Comparison of ENCODE assay signal across 8 cellular contexts in the genomic region with DNA sequence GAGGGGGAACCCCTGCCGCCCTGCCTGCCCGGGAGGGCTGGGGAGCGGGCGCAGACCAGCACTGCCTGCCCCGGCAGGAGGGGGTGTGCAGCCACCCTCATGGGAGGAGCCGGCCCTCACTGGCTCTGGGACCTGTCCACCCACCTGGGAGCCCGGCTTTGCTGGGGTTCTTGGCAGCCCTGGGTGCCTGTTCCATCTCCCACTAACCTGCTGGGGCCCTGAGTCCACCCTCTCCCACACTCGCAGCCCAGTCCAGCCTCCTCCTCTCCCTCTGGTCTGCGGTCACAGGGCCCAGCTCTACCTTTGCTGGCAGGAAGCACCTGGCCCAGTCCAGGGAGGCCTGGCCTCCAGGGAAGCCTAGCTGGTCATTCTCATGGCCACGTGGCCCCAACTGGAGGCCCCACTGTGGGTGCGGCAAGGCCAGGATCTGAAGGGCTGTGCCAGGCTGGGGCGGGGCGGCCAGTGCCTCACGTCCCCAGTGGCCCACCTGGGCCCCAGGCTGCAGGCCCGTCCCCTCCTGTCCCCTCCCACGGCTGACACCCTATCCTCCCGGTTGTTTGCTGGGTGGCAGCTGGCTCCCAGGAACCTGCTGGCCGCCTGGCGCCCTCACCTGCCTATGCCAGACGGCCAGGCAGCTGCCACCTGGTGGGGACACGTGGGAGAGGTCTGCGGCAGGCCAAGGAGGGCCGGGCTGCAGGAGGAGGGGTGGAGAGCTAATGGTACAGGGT. TPM values are rescaled to one million over a fixed set of nuclear protein-coding genes. Genes with fewer than 3 reads are reported as not detected.
DNase-seq lines count a peak whose midpoint lies in the region; ATAC-seq and TF ChIP-seq lines count a peak whose summit lies in the region.

TMEM184A (minus strand) TSS at position 393 of the 728 bp plus-strand sequence. CDS start 721 bp downstream, outside the sequence.

- H3K27me3 Mint-ChIP-seq in activated CD8-positive, alpha-beta T cell treated with anti-CD3 and anti-CD28 coated beads, Interleukin-2, amount 10 ng/mL, durations not matched to agents 7 days and 5 days (ENCODE audit: low read depth) = no peaks in the 10 kb centered on the region

- no peak within 1 kb of the TSS for H3K27ac Mint-ChIP-seq in activated CD8-positive, alpha-beta T cell treated with anti-CD3 and anti-CD28 coated beads, Interleukin-2, amount 10 ng/mL, durations not matched to agents 7 days and 5 days

- H3K4me3 ChIP-seq in foreskin fibroblast (ENCODE audit: low read depth in 1 of 2, low read length in 2 of 2) (no peak within 1 kb of the TSS), retinal pigment epithelial cell (ENCODE audit: low read length) (no peak within 1 kb of the TSS)

- peaks cover 5% of the 10 kb centered on the region for H3K4me1 Mint-ChIP-seq in activated CD8-positive, alpha-beta T cell treated with anti-CD3 and anti-CD28 coated beads, Interleukin-2, amount 10 ng/mL, durations not matched to agents 7 days and 5 days (ENCODE audit: low read depth)

- peak; percentile 7 for TF ChIP-seq CTCF in foreskin fibroblast (IDR thresholded peaks at IDR 0.05; ENCODE audit: low read depth, low read length)
- TF ChIP-seq CTCF in retinal pigment epithelial cell (conservative IDR thresholded peaks at IDR 0.05; ENCODE audit: low read depth, low read length) = peak; percentile 64

- POLR2A ChIA-PET in activated CD8-positive, alpha-beta T cell treated with anti-CD3 and anti-CD28 coated beads, Interleukin-2, amount 10 ng/mL, durations not matched to agents 7 days and 5 days (lab: Charles Lee) = interaction anchor here (0.6 kb wide), 1 partner anchor 991 kb away, joined by 3 read pairs; no protein-coding TSS in a partner anchor

- CTCF ChIA-PET in activated CD8-positive, alpha-beta T cell treated with anti-CD3 and anti-CD28 coated beads, Interleukin-2, amount 10 ng/mL, durations not matched to agents 7 days and 5 days (lab: Charles Lee) = interaction anchor here (0.6 to 0.9 kb wide), 2 partner anchors 10 to 24 kb away, joined by 3 to 4 read pairs; no protein-coding TSS in a partner anchor

- DNase-seq in SIG-M5 treated with dmso at 0.1 percent for 504 hours (lab: John Stamatoyannopoulos, UW; ENCODE audit: unreplicated experiment) (peak; percentile 70), SIG-M5 (lab: John Stamatoyannopoulos, UW) (no peak), NCI-H2107 (lab: John Stamatoyannopoulos, UW) (peak; percentile 92), foreskin fibroblast (no peak), retinal pigment epithelial cell (ENCODE audit: low read depth) (no peak), epidermal melanocyte (ENCODE audit: insufficient read length, low spot score) (no peak)
- peak; percentile 57 for DNase-seq in activated CD8-positive, alpha-beta T cell treated with anti-CD3 and anti-CD28 coated beads, Interleukin-2, amount 10 ng/mL, durations not matched to agents 7 days and 5 days

- no peaks in the 10 kb centered on the region for H3K9me3 Mint-ChIP-seq in activated CD8-positive, alpha-beta T cell treated with anti-CD3 and anti-CD28 coated beads, Interleukin-2, amount 10 ng/mL, durations not matched to agents 7 days and 5 days (ENCODE audit: insufficient read depth)

- H3K36me3 Mint-ChIP-seq in activated CD8-positive, alpha-beta T cell treated with anti-CD3 and anti-CD28 coated beads, Interleukin-2, amount 10 ng/mL, durations not matched to agents 7 days and 5 days (ENCODE audit: low read depth) = no peaks in the 10 kb centered on the region

- H3K4me3 Mint-ChIP-seq in activated CD8-positive, alpha-beta T cell treated with anti-CD3 and anti-CD28 coated beads, Interleukin-2, amount 10 ng/mL, durations not matched to agents 7 days and 5 days = no peak within 1 kb of the TSS

- ATAC-seq in activated CD8-positive, alpha-beta T cell treated with anti-CD3 and anti-CD28 coated beads, Interleukin-2, amount 10 ng/mL, durations not matched to agents 7 days and 5 days = peak; percentile 78
- no peak for ATAC-seq in GM21723 (IDR thresholded peaks at IDR 0.05; ENCODE audit: unreplicated experiment)

RNA-seq across cellular contexts. Expression of gene TMEM184A, which starts in this region (rescaled TPM):
- not detected for total RNA-seq in activated CD8-positive, alpha-beta T cell treated with anti-CD3 and anti-CD28 coated beads, Interleukin-2, amount 10 ng/mL, durations not matched to agents 7 days and 5 days

Comparison
In these comparisons a context has a peak if more than half of its experiments do, and no peak if none do; other contexts are left out.
1. DNase-seq: peak in SIG-M5 treated with dmso at 0.1 percent for 504 hours (single experiment) and NCI-H2107 (single experiment); none in SIG-M5 (single experiment), foreskin fibroblast (0 of 2), retinal pigment epithelial cell (single experiment) and epidermal melanocyte (single experiment).
2. Peak in DNase-seq and ATAC-seq in activated CD8-positive, alpha-beta T cell treated with anti-CD3 and anti-CD28 coated beads, Interleukin-2, amount 10 ng/mL, durations not matched to agents 7 days and 5 days; RNA of the gene not detected or under 1 TPM.